1 cellular context compared by ENCODE assay signal in the genomic region with DNA sequence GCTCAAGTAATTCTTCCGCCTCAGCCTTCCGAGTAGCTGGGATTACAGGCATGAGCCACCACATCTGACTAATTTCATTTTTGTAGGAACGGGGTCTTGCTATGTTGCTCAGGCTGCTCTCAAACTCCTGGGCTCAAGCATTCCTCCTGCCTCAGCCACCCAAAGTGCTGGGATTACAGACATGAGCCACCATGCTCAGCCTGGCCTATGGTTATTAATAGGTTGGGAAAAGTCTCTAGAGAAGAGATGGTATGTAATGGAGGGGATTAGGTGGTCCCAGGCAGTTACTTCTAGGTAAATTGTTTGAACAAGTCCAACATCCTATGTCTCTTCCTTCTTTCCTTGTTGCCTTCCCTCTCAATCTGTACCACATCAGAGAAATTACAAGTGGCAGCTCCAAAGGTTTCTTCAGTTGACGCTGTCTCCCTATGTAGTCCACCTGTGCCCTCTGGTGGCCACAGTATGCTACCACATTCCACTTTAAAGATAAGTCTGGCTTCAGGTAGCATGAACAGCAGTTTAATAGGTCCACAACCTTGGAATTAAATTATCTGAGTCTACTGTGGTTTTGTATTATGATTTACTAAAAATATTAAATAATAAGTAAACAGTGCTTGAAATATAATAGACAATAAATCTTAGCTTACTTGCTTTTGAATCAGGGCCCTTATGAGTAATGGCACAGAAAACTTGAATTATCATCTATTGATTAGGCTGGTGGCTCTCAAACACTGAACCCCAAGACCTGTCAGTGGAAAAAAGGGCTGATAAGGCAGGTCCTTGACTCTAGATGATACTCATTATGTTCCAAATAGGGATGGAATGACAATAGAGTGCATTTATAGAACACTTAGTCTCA.
TF ChIP-seq lines count a peak whose summit lies in the region.

No MANE protein-coding gene starts in this region.

TF ChIP-seq in H1, 55 proteins besides CTCF, POLR2A, EP300 and RAD21:
- TF ChIP-seq TAF1 (IDR thresholded peaks at IDR 0.05; ENCODE audit: low read depth, low read length) (no peak), TEAD4 (IDR thresholded peaks at IDR 0.05; ENCODE audit: low read depth, low read length) (peak; percentile 74), YY1 (IDR thresholded peaks at IDR 0.05; ENCODE audit: low read depth, low read length) (0 out of 2 replicates have a peak, but pooled peaks have one; percentile 4)
